Comparison of ENCODE assay signal across 26 cellular contexts in genomic region chr5:65133473-65134110, GRCh38.
DNase-seq lines count a peak whose midpoint lies in the region; ATAC-seq and TF ChIP-seq lines count a peak whose summit lies in the region.
"Had no signal": no experiment of that assay in that cellular context is flagged by ENCODE, and none has a peak within 500 bp of the region (broad histone marks: within the 10 kb centered on the region; RNA-seq: fewer than 3 reads in every experiment).

No MANE protein-coding gene starts in this region.

- no peak overlapping the region for H3K27ac ChIP-seq in right cardiac atrium (ENCODE audit: low read length)
- H3K27ac ChIP-seq in tibial artery: peak overlapping the region; percentile 68 to 79
- H3K27ac ChIP-seq: BLaER1, HL-60, neutrophil had no signal

- H3K36me3 Mint-ChIP-seq in chondrocyte (ENCODE audit: low read depth) (no peaks in the 10 kb centered on the region), T-cell (no peaks in the 10 kb centered on the region)
- H3K36me3 Mint-ChIP-seq: immature natural killer cell, type B pancreatic cell, WTC11 had no signal

- no peaks in the 10 kb centered on the region for H3K27me3 Mint-ChIP-seq in chondrocyte (ENCODE audit: low read depth)
- H3K27me3 Mint-ChIP-seq in T-cell: no peaks in the 10 kb centered on the region
- H3K27me3 Mint-ChIP-seq: dendritic cell treated with granulocyte-macrophage colony-stimulating factor and Interleukin-4, amounts not matched to agents 40 ng/mL and 50 ng/mL, for 4 days; type B pancreatic cell had no signal

- POLR2A ChIA-PET in T-cell (lab: Charles Lee): no interaction called here

- DNase-seq in Right ventricle myocardium superior: no peak
- DNase-seq in right cardiac atrium: no peak
- no peak for DNase-seq in chondrocyte (ENCODE audit: low spot score)
- peak; percentile 43 for DNase-seq in medulla oblongata (ENCODE audit: extremely low spot score)
- no peak for DNase-seq in tibial artery
- DNase-seq in NCI-H146 treated with DMSO at 0.1 percent for 48 hours (lab: John Stamatoyannopoulos, UW; ENCODE audit: unreplicated experiment): no peak
- no peak for DNase-seq in T-cell
- DNase-seq: activated CD4-positive, alpha-beta T cell treated with anti-CD3 and anti-CD28 coated beads, Interleukin-2, amount 50 U/mL, for 4 hours; activated CD8-positive, alpha-beta memory T cell treated with anti-CD3 and anti-CD28 coated beads, Interleukin-2, amount 50 U/mL, for 48 hours; activated effector memory CD4-positive, alpha-beta T cell treated with Interleukin-2 at 50 U/mL for 16 hours; Caco-2; DND-41; immature natural killer cell; NCI-H1436 treated with DMSO at 0.1 percent for 48 hours; NCI-H524 treated with DMSO at 0.1 percent for 48 hours; stimulated activated CD4-positive, alpha-beta T cell treated with anti-CD3 and anti-CD28 coated beads, Interleukin-4, amount 100 ng/mL, for 4 hours; stimulated activated naive CD8-positive, alpha-beta T cell treated with anti-CD3 and anti-CD28 coated beads, Interleukin-15, Interleukin-2, amounts not matched to agents 100 U/mL and 50 U/mL, for 24 hours; T-helper 9 cell had no signal

- ATAC-seq in Right ventricle myocardium superior (ENCODE audit: poor library complexity): peak; percentile 68
- no peak for ATAC-seq in right cardiac atrium
- ATAC-seq in GM21526 (IDR thresholded peaks at IDR 0.05; ENCODE audit: low FRiP score, unreplicated experiment): no peak
- ATAC-seq in T-cell (replicated peaks in 1 of 4): no peak
- ATAC-seq: GM23338; stimulated activated naive CD8-positive, alpha-beta T cell treated with anti-CD3 and anti-CD28 coated beads, Interleukin-15, Interleukin-2, amounts not matched to agents 100 U/mL and 50 U/mL, for 24 hours; WTC11 had no signal

- no peaks in the 10 kb centered on the region for H3K36me3 ChIP-seq in tibial artery
- H3K36me3 ChIP-seq: BLaER1, neutrophil had no signal

- H3K4me1 ChIP-seq in right cardiac atrium (ENCODE audit: control insufficient read depth, insufficient read depth, low read length): peaks cover 3% of the 10 kb centered on the region
- peaks cover 0 to 45% (median 27%) of the 10 kb centered on the region in 4 donors for H3K4me1 ChIP-seq in tibial artery
- H3K4me1 ChIP-seq: BLaER1, Caco-2 had no signal

- no peak overlapping the region for H3K4me3 ChIP-seq in right cardiac atrium (ENCODE audit: low read length)
- H3K4me3 ChIP-seq in tibial artery: no peak overlapping the region
- H3K4me3 ChIP-seq: BLaER1, GM23338 had no signal

- peaks cover 29% of the 10 kb centered on the region for H3K4me1 Mint-ChIP-seq in chondrocyte (ENCODE audit: low read depth)
- no peaks in the 10 kb centered on the region for H3K4me1 Mint-ChIP-seq in T-cell
- H3K4me1 Mint-ChIP-seq: immature natural killer cell had no signal

- H3K9me3 Mint-ChIP-seq in chondrocyte (ENCODE audit: low read depth): peaks cover 4% of the 10 kb centered on the region
- H3K9me3 Mint-ChIP-seq in T-cell: no peaks in the 10 kb centered on the region
- H3K9me3 Mint-ChIP-seq: dendritic cell treated with granulocyte-macrophage colony-stimulating factor and Interleukin-4, amounts not matched to agents 40 ng/mL and 50 ng/mL, for 4 days; GM23338; immature natural killer cell; type B pancreatic cell; WTC11 had no signal

- WGBS in right cardiac atrium: 62% methylated on average over 2 of the region's 2 CpGs

- H3K9me3 ChIP-seq in right cardiac atrium (ENCODE audit: control insufficient read depth, low read length) (no peaks in the 10 kb centered on the region), tibial artery (no peaks in the 10 kb centered on the region)
- H3K9me3 ChIP-seq: BLaER1, Caco-2, neutrophil had no signal

- H3K27me3 ChIP-seq in right cardiac atrium (ENCODE audit: control insufficient read depth, insufficient read depth) (no peaks in the 10 kb centered on the region), tibial artery (no peaks in the 10 kb centered on the region)
- H3K27me3 ChIP-seq: BLaER1, neutrophil had no signal

- H3K4me3 Mint-ChIP-seq in chondrocyte (ENCODE audit: unreplicated experiment): no peak overlapping the region
- no peak overlapping the region for H3K4me3 Mint-ChIP-seq in T-cell
- H3K4me3 Mint-ChIP-seq: dendritic cell treated with granulocyte-macrophage colony-stimulating factor and Interleukin-4, amounts not matched to agents 40 ng/mL and 50 ng/mL, for 4 days; GM23338; immature natural killer cell; type B pancreatic cell; WTC11 had no signal

- intact Hi-C loops in Right ventricle myocardium superior (cut with DNase I): no loop called here
- intact Hi-C loops in right cardiac atrium (cut with DNase I): no loop called here
- intact Hi-C loops in tibial artery (cut with DNase I; ENCODE audit: low total_unique reads): no loop called here

- H3K27ac Mint-ChIP-seq in chondrocyte (ENCODE audit: unreplicated experiment) (peak overlapping the region; percentile 86), T-cell (no peak overlapping the region)
- H3K27ac Mint-ChIP-seq: dendritic cell treated with granulocyte-macrophage colony-stimulating factor and Interleukin-4, amounts not matched to agents 40 ng/mL and 50 ng/mL, for 4 days; GM23338; immature natural killer cell; type B pancreatic cell; WTC11 had no signal

- TF ChIP-seq CTCF in chondrocyte (IDR thresholded peaks at IDR 0.05): no peak
- TF ChIP-seq CTCF in tibial artery (IDR thresholded peaks at IDR 0.05): no peak

- CTCF ChIA-PET in T-cell (lab: Charles Lee): no interaction called here
